ENCODE assay signal across 15 cellular contexts in the genomic region with DNA sequence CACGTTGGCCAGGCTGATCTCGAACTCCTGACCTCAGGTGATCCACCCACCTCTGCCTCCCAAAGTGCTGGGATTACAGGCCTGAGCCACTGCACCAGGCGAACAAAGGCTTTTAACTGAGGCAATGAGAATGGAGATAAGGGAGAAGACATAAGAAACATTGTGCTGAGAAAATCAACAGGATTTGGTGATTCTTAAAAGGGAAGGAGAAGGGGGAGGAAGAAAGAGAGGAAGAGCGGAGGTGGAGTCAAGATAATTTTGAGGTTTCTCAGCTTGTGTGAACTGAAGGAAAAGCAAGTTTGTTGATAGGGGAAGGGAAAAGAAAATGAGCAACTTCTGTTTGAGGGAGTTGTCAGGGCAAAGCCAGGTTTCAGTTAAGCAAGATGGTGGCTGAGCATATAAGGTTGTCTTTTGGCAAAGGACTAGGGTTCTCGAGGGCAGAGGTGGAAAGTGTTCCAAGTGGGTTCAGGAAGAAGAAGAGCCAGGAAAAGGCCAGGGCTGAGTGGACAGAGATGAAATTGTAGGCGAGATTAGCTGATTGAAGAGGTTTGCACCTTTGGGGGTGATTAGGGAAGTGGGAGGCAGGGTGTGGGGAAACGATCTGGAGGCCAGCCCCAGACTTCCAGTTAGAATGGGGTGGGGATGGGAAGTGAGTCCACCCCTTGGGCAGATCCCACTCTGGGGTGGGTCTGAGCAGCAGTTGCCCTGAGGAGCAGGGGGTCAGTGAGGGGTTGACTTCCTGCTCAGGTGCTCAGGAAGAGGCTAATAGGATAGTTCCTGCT. TPM values are rescaled to one million over a fixed set of nuclear protein-coding genes. Genes with fewer than 3 reads are reported as not detected.
DNase-seq lines count a peak whose midpoint lies in the region; ATAC-seq lines count a peak whose summit lies in the region.
"Had no signal": no experiment of that assay in that cellular context is flagged by ENCODE, and none has a peak within 500 bp of the region (broad histone marks: within the 10 kb centered on the region; RNA-seq: fewer than 3 reads in every experiment).

No MANE protein-coding gene starts in this region.

- H3K27ac ChIP-seq in KOPT-K1 (ENCODE audit: low read depth, low read length, poor library complexity, severe bottlenecking): peak overlapping the region; percentile 45
- H3K27ac ChIP-seq: A549, thoracic aorta had no signal

- H3K4me3 Mint-ChIP-seq in T-helper 1 cell treated with Interleukin-12 subunit alpha and Interleukin-12 subunit beta and Interleukin-4 antibody, amounts not matched to agents 30 μg/mL and 1 μg/mL, for 36 hours: peak overlapping the region; percentile 76
- peak overlapping the region; percentile 59 for H3K4me3 Mint-ChIP-seq in activated CD4-positive, alpha-beta memory T cell treated with anti-CD3 and anti-CD28 coated beads, Interleukin-2, amount 10 ng/mL, durations not matched to agents 7 days and 5 days
- peak overlapping the region; percentile 43 to 89 (median 75) for H3K4me3 Mint-ChIP-seq in naive thymus-derived CD8-positive, alpha-beta T cell

- no peaks in the 10 kb centered on the region for H3K9me3 Mint-ChIP-seq in T-helper 1 cell treated with Interleukin-12 subunit alpha and Interleukin-12 subunit beta and Interleukin-4 antibody, amounts not matched to agents 30 μg/mL and 1 μg/mL, for 36 hours
- H3K9me3 Mint-ChIP-seq in activated CD4-positive, alpha-beta memory T cell treated with anti-CD3 and anti-CD28 coated beads, Interleukin-2, amount 10 ng/mL, durations not matched to agents 7 days and 5 days: no peaks in the 10 kb centered on the region
- no peaks in the 10 kb centered on the region for H3K9me3 Mint-ChIP-seq in naive thymus-derived CD8-positive, alpha-beta T cell

- no peaks in the 10 kb centered on the region for H3K36me3 ChIP-seq in KOPT-K1 (ENCODE audit: insufficient read depth, low read length)
- H3K36me3 ChIP-seq: thoracic aorta had no signal

- peaks cover 35% of the 10 kb centered on the region for H3K4me1 Mint-ChIP-seq in T-helper 1 cell treated with Interleukin-12 subunit alpha and Interleukin-12 subunit beta and Interleukin-4 antibody, amounts not matched to agents 30 μg/mL and 1 μg/mL, for 36 hours (ENCODE audit: low read depth)
- H3K4me1 Mint-ChIP-seq in activated CD4-positive, alpha-beta memory T cell treated with anti-CD3 and anti-CD28 coated beads, Interleukin-2, amount 10 ng/mL, durations not matched to agents 7 days and 5 days: peaks cover 42% of the 10 kb centered on the region
- H3K4me1 Mint-ChIP-seq in naive thymus-derived CD8-positive, alpha-beta T cell: peaks cover 23 to 80% (median 63%) of the 10 kb centered on the region in 4 donors

- peaks cover 11% of the 10 kb centered on the region for H3K36me3 Mint-ChIP-seq in T-helper 1 cell treated with Interleukin-12 subunit alpha and Interleukin-12 subunit beta and Interleukin-4 antibody, amounts not matched to agents 30 μg/mL and 1 μg/mL, for 36 hours (ENCODE audit: low read depth)
- H3K36me3 Mint-ChIP-seq in activated CD4-positive, alpha-beta memory T cell treated with anti-CD3 and anti-CD28 coated beads, Interleukin-2, amount 10 ng/mL, durations not matched to agents 7 days and 5 days (ENCODE audit: low read depth): peaks cover 35% of the 10 kb centered on the region
- peaks cover 0 to 11% (median 0%) of the 10 kb centered on the region in 3 donors for H3K36me3 Mint-ChIP-seq in naive thymus-derived CD8-positive, alpha-beta T cell

- CTCF ChIA-PET in activated CD4-positive, alpha-beta memory T cell treated with anti-CD3 and anti-CD28 coated beads, Interleukin-2, amount 10 ng/mL, durations not matched to agents 7 days and 5 days (lab: Charles Lee): no interaction called here

- peak; percentile 16 to 18 for ATAC-seq in naive thymus-derived CD8-positive, alpha-beta T cell
- ATAC-seq in HG02798 (IDR thresholded peaks at IDR 0.05; ENCODE audit: poor library complexity, unreplicated experiment): no peak
- ATAC-seq: A549, HepG2 had no signal

- H3K9me3 ChIP-seq in KOPT-K1 (ENCODE audit: insufficient read depth, low read length, poor library complexity, severe bottlenecking): no peaks in the 10 kb centered on the region
- H3K9me3 ChIP-seq: A549, thoracic aorta had no signal

- H3K27me3 Mint-ChIP-seq in T-helper 1 cell treated with Interleukin-12 subunit alpha and Interleukin-12 subunit beta and Interleukin-4 antibody, amounts not matched to agents 30 μg/mL and 1 μg/mL, for 36 hours (ENCODE audit: low read depth): no peaks in the 10 kb centered on the region
- no peaks in the 10 kb centered on the region for H3K27me3 Mint-ChIP-seq in activated CD4-positive, alpha-beta memory T cell treated with anti-CD3 and anti-CD28 coated beads, Interleukin-2, amount 10 ng/mL, durations not matched to agents 7 days and 5 days
- H3K27me3 Mint-ChIP-seq in naive thymus-derived CD8-positive, alpha-beta T cell: no peaks in the 10 kb centered on the region

- peak overlapping the region; percentile 95 for H3K27ac Mint-ChIP-seq in T-helper 1 cell treated with Interleukin-12 subunit alpha and Interleukin-12 subunit beta and Interleukin-4 antibody, amounts not matched to agents 30 μg/mL and 1 μg/mL, for 36 hours
- H3K27ac Mint-ChIP-seq in activated CD4-positive, alpha-beta memory T cell treated with anti-CD3 and anti-CD28 coated beads, Interleukin-2, amount 10 ng/mL, durations not matched to agents 7 days and 5 days: peak overlapping the region; percentile 83
- peak overlapping the region; percentile 79 to 97 (median 94) for H3K27ac Mint-ChIP-seq in naive thymus-derived CD8-positive, alpha-beta T cell

- DNase-seq in T-helper 1 cell: no peak
- DNase-seq in activated CD4-positive, alpha-beta memory T cell treated with anti-CD3 and anti-CD28 coated beads, Interleukin-2, amount 10 ng/mL, durations not matched to agents 7 days and 5 days: no peak
- DNase-seq in naive thymus-derived CD8-positive, alpha-beta T cell: peak in 1 of 10 donors; percentile 6
- no peak for DNase-seq in OCI-M2 (lab: John Stamatoyannopoulos, UW; ENCODE audit: unreplicated experiment)
- no peak for DNase-seq in NCI-H128 (lab: John Stamatoyannopoulos, UW; ENCODE audit: unreplicated experiment)
- DNase-seq: NCI-H146, nucleus accumbens, Right ventricle myocardium superior, small intestine had no signal

- POLR2A ChIA-PET in activated CD4-positive, alpha-beta memory T cell treated with anti-CD3 and anti-CD28 coated beads, Interleukin-2, amount 10 ng/mL, durations not matched to agents 7 days and 5 days (lab: Charles Lee): interaction anchor here (1.2 to 11.5 kb wide), 3 partner anchors 8 to 31 kb away, joined by 3 to 389 read pairs (median 4); no protein-coding TSS in a partner anchor
- POLR2A ChIA-PET in naive thymus-derived CD8-positive, alpha-beta T cell (lab: Charles Lee): no interaction called here

RNA-seq across cellular contexts. Expression of a gene that starts 7.8 kb away (rescaled TPM):
- total RNA-seq in activated CD4-positive, alpha-beta memory T cell treated with anti-CD3 and anti-CD28 coated beads, Interleukin-2, amount 10 ng/mL, durations not matched to agents 7 days and 5 days: 10 to 100 TPM; 79.0 to 82.9 TPM
- total RNA-seq in naive thymus-derived CD8-positive, alpha-beta T cell: 100 to 1,000 TPM; 110 to 116 TPM
- 10 to 100 TPM; 20.9 to 26.6 (median 24.1) TPM for polyA plus RNA-seq in naive thymus-derived CD8-positive, alpha-beta T cell
